In the genomic region with DNA sequence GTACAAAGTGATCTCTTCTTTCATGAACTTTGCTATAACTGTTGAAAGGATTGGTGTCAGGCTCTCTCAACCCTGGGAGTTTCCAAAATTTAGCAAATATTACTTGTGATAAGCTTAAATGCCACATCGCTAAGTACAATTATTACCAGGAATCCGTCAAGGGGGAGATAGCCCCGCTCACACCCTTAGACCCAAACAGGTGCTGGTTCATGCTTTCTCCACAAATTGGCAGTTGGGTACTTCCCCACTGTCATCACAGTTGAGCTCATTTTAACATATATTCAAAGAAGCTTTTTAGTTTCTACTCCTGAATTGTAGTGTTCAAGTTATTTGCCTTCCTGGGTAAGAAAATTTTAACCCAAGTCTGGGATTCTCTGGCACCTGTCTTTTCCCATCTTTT, we compare ENCODE assay signal across 15 cellular contexts. TPM values are rescaled to one million over a fixed set of nuclear protein-coding genes. Genes with fewer than 3 reads are reported as not detected.
DNase-seq lines count a peak whose midpoint lies in the region; ATAC-seq, FAIRE-seq and TF ChIP-seq lines count a peak whose summit lies in the region.
"Had no signal": no experiment of that assay in that cellular context is flagged by ENCODE, and none has a peak within 500 bp of the region (broad histone marks: within the 10 kb centered on the region; RNA-seq: fewer than 3 reads in every experiment).

No MANE protein-coding gene starts in this region.

- no peaks in the 10 kb centered on the region for H4K20me1 ChIP-seq in GM12878 (ENCODE audit: control insufficient read depth, insufficient read depth)
- H4K20me1 ChIP-seq: BLaER1 treated with 17β-estradiol and CSF1 and Interleukin-3, amounts not matched to agents 10 nM and 100 nM had no signal

- no peak for FAIRE-seq in GM12878 (lab: Jason Lieb, UNC)
- FAIRE-seq: H1 had no signal

- no peaks in the 10 kb centered on the region for H3K79me2 ChIP-seq in GM12878 (ENCODE audit: control insufficient read depth, insufficient read depth, low read length)

- H3K4me1 ChIP-seq in GM12878 (ENCODE audit: control insufficient read depth, insufficient read depth, low read length) (no peaks in the 10 kb centered on the region), transverse colon (peaks cover 0 to 25% (median 0%) of the 10 kb centered on the region in 4 donors), colonic mucosa (no peaks in the 10 kb centered on the region)
- H3K4me1 ChIP-seq: BLaER1 treated with 17β-estradiol and CSF1 and Interleukin-3, amounts not matched to agents 10 nM and 100 nM had no signal

- in situ Hi-C loops in GM12878 (cut with MboI): no loop called here
- in situ Hi-C loops in transverse colon (cut with MboI; ENCODE audit: low pct_ligation_motif_present in 1 of 4, low pct_unique_long_range_greater_than_20kb in 1 of 4, low sequenced_read_pairs in 3 of 4): no loop called here

- POLR2A ChIA-PET in GM12878 (lab: Charles Lee): interaction anchor here (0.9 kb wide), 1 partner anchor 9 kb away, joined by 3 read pairs; no protein-coding TSS in a partner anchor

- intact Hi-C loops in GM12878 (cut with micrococcal nuclease; ENCODE audit: unreplicated experiment): no loop called here
- intact Hi-C loops in transverse colon (cut with DNase I; ENCODE audit: low total_unique reads): no loop called here
- intact Hi-C loops in colonic mucosa (cut with DNase I): no loop called here

- WGBS in GM12878 (ENCODE audit: insufficient coverage, insufficient replicate concordance, low lambda C conversion rate, missing lambda C conversion rate): 74% methylated on average over 3 of the region's 3 CpGs
- WGBS in transverse colon (ENCODE audit: low coverage in 1 of 2), 2 donors: 70 to 92% methylated on average over 3 of the region's 3 CpGs

- DNase-seq in activated naive CD4-positive, alpha-beta T cell treated with Interleukin-2 at 50 U/mL for 16 hours: no peak
- no peak for DNase-seq in GM12878 (ENCODE audit: low read depth, low spot score)
- peak; percentile 16 for DNase-seq in myocyte (ENCODE audit: low read depth)
- DNase-seq in transverse colon: no peak
- no peak for DNase-seq in endothelial cell (ENCODE audit: low spot score)
- DNase-seq in colonic mucosa: no peak
- DNase-seq: Calu3; CD8-positive, alpha-beta T cell; DMS79 treated with DMSO at 0.1 percent for 48 hours; GF-D8; H9 had no signal

- peaks cover 4% of the 10 kb centered on the region for H3K9me3 Mint-ChIP-seq in activated naive CD4-positive, alpha-beta T cell treated with anti-CD3 and anti-CD28 coated beads, Interleukin-2, amount 50 U/mL, for 24 hours
- H3K9me3 Mint-ChIP-seq in endothelial cell (ENCODE audit: unreplicated experiment): no peaks in the 10 kb centered on the region

- SMC1A ChIA-PET in GM12878 (lab: Charles Lee; ENCODE audit: uncharacterized antibody, unreplicated experiment): interaction anchor here (0.8 to 1.6 kb wide), 4 partner anchors 10 to 193 kb away, joined by 3 to 4 read pairs (median 4); no protein-coding TSS in a partner anchor

- H3K4me3 ChIP-seq in GM12878: no peak overlapping the region
- H3K4me3 ChIP-seq in transverse colon: no peak overlapping the region
- H3K4me3 ChIP-seq in colonic mucosa: no peak overlapping the region
- H3K4me3 ChIP-seq: BLaER1 treated with 17β-estradiol and CSF1 and Interleukin-3, amounts not matched to agents 10 nM and 100 nM had no signal

- H3K4me1 Mint-ChIP-seq in activated naive CD4-positive, alpha-beta T cell treated with anti-CD3 and anti-CD28 coated beads, Interleukin-2, amount 50 U/mL, for 24 hours: peaks cover 32% of the 10 kb centered on the region
- no peaks in the 10 kb centered on the region for H3K4me1 Mint-ChIP-seq in endothelial cell (ENCODE audit: unreplicated experiment)
- H3K4me1 Mint-ChIP-seq: B cell, H9 had no signal

- peak overlapping the region; percentile 41 for H3K27ac Mint-ChIP-seq in activated naive CD4-positive, alpha-beta T cell treated with anti-CD3 and anti-CD28 coated beads, Interleukin-2, amount 50 U/mL, for 24 hours
- H3K27ac Mint-ChIP-seq in endothelial cell (ENCODE audit: unreplicated experiment): no peak overlapping the region
- H3K27ac Mint-ChIP-seq: B cell had no signal

- H3K27me3 Mint-ChIP-seq in activated naive CD4-positive, alpha-beta T cell treated with anti-CD3 and anti-CD28 coated beads, Interleukin-2, amount 50 U/mL, for 24 hours: no peaks in the 10 kb centered on the region
- peaks cover 3% of the 10 kb centered on the region for H3K27me3 Mint-ChIP-seq in endothelial cell (ENCODE audit: unreplicated experiment)
- H3K27me3 Mint-ChIP-seq: B cell had no signal

- TF ChIP-seq EP300 in GM12878 (IDR thresholded peaks at IDR 0.05; ENCODE audit: borderline replicate concordance in 1 of 2, control insufficient read depth in 1 of 2, low read depth in 2 of 2, low read length in 2 of 2) (no peak), transverse colon (IDR thresholded peaks at IDR 0.05; ENCODE audit: low read depth) (no peak)

- CTCF ChIA-PET in GM12878 (lab: Yijun Ruan, JAX): interaction anchor here (0.7 to 1.9 kb wide), 4 partner anchors 39 to 193 kb away, joined by 3 to 8 read pairs (median 4); no protein-coding TSS in a partner anchor

- H3K4me3 Mint-ChIP-seq in activated naive CD4-positive, alpha-beta T cell treated with anti-CD3 and anti-CD28 coated beads, Interleukin-2, amount 50 U/mL, for 24 hours: no peak overlapping the region
- H3K4me3 Mint-ChIP-seq in endothelial cell (ENCODE audit: unreplicated experiment): no peak overlapping the region
- H3K4me3 Mint-ChIP-seq: B cell; CD8-positive, alpha-beta T cell; H9 had no signal

- RAD21 ChIA-PET in GM12878 (lab: Charles Lee; ENCODE audit: unreplicated experiment): interaction anchor here (1.0 kb wide), 1 partner anchor 223 kb away, joined by 4 read pairs; the partner anchor contains the start of gene PTPN4

- H3K36me3 Mint-ChIP-seq in activated naive CD4-positive, alpha-beta T cell treated with anti-CD3 and anti-CD28 coated beads, Interleukin-2, amount 50 U/mL, for 24 hours: peaks cover 2% of the 10 kb centered on the region
- H3K36me3 Mint-ChIP-seq in endothelial cell (ENCODE audit: low read depth, unreplicated experiment): peaks cover 3% of the 10 kb centered on the region

- BruUV-seq in GM12878 (replicated peaks; lab: Mats Ljungman, UMichigan): no TSS peak

- no peak overlapping the region for H2AFZ ChIP-seq in GM12878 (ENCODE audit: control insufficient read depth, low read depth, low read length)

- H3K9me3 ChIP-seq in GM12878 (replicated peaks; ENCODE audit: control insufficient read depth, insufficient read depth, low read length): no peaks in the 10 kb centered on the region
- H3K9me3 ChIP-seq in transverse colon: no peaks in the 10 kb centered on the region
- H3K9me3 ChIP-seq in colonic mucosa: no peaks in the 10 kb centered on the region
- H3K9me3 ChIP-seq: BLaER1 treated with 17β-estradiol and CSF1 and Interleukin-3, amounts not matched to agents 10 nM and 100 nM had no signal

- peak; percentile 32; the same call in 1 of the 3 replicates for ATAC-seq in GM12878
- ATAC-seq: CD8-positive, alpha-beta T cell had no signal

- TF ChIP-seq RAD21 in GM12878 (IDR thresholded peaks at IDR 0.05; ENCODE audit: insufficient read depth, low read depth, low read length): no peak

- H3K27me3 ChIP-seq in GM12878 (replicated peaks in 1 of 2; ENCODE audit: control insufficient read depth in 2 of 2, insufficient read depth in 2 of 2, low read length in 1 of 2) (no peaks in the 10 kb centered on the region), transverse colon (no peaks in the 10 kb centered on the region), colonic mucosa (no peaks in the 10 kb centered on the region)
- H3K27me3 ChIP-seq: BLaER1 treated with 17β-estradiol and CSF1 and Interleukin-3, amounts not matched to agents 10 nM and 100 nM had no signal

- TF ChIP-seq POLR2A in GM12878 (IDR thresholded peaks at IDR 0.05; ENCODE audit: low read depth, low read length) (no peak), transverse colon (IDR thresholded peaks at IDR 0.05) (no peak)

- TF ChIP-seq CTCF in GM12878 (IDR thresholded peaks at IDR 0.05 in 2 of 3, conservative IDR thresholded peaks at IDR 0.05 in 1 of 3; ENCODE audit: control insufficient read depth in 2 of 3, extremely low read depth in 1 of 3, insufficient read depth in 1 of 3, low read depth in 3 of 3, low read length in 3 of 3) (no peak), transverse colon (IDR thresholded peaks at IDR 0.05) (no peak), endothelial cell (IDR thresholded peaks at IDR 0.05; ENCODE audit: unreplicated experiment) (no peak), colonic mucosa (IDR thresholded peaks at IDR 0.05) (no peak)

- H3K4me2 ChIP-seq in GM12878 (ENCODE audit: control insufficient read depth, insufficient read depth): no peak overlapping the region
- H3K4me2 ChIP-seq: BLaER1 treated with 17β-estradiol and CSF1 and Interleukin-3, amounts not matched to agents 10 nM and 100 nM had no signal

- H3K9ac ChIP-seq in GM12878 (ENCODE audit: control insufficient read depth, insufficient read depth, low read length) (no peak overlapping the region), colonic mucosa (ENCODE audit: low read depth in 2 of 2, low read length in 2 of 2) (no peak overlapping the region)
- H3K9ac ChIP-seq: BLaER1 treated with 17β-estradiol and CSF1 and Interleukin-3, amounts not matched to agents 10 nM and 100 nM had no signal

- no peaks in the 10 kb centered on the region for H3K36me3 ChIP-seq in GM12878 (ENCODE audit: control insufficient read depth in 2 of 2, insufficient read depth in 2 of 2, low read length in 1 of 2)
- H3K36me3 ChIP-seq in transverse colon: no peaks in the 10 kb centered on the region
- H3K36me3 ChIP-seq in colonic mucosa: no peaks in the 10 kb centered on the region
- H3K36me3 ChIP-seq: BLaER1 treated with 17β-estradiol and CSF1 and Interleukin-3, amounts not matched to agents 10 nM and 100 nM had no signal

- no peak overlapping the region for H3K27ac ChIP-seq in GM12878 (ENCODE audit: control insufficient read depth, insufficient read depth)
- H3K27ac ChIP-seq in transverse colon: peak overlapping the region in 3 of 4 donors; percentile 51 to 73 (median 62)
- no peak overlapping the region for H3K27ac ChIP-seq in colonic mucosa
- H3K27ac ChIP-seq: BLaER1 treated with 17β-estradiol and CSF1 and Interleukin-3, amounts not matched to agents 10 nM and 100 nM had no signal

RNA-seq across cellular contexts. Expression of gene EPB41L5, which starts 29.8 kb away (rescaled TPM):
- 97.2 and 104 TPM in 2 replicates for total RNA-seq in GM12878 (2013; cell fraction: nucleolus; rRNA removed)
- total RNA-seq in GM12878 (2014; rRNA removed) (8.0 and 8.5 TPM in 2 replicates), GM12878 (2014; rRNA removed; fragmentation: Illumina TruSeq; extraction: Trizol) (8.5 and 9.9 TPM in 2 replicates), GM12878 (2021) (8.0 and 8.7 TPM in 2 replicates), myocyte (8.2 and 18.4 TPM in 2 replicates), transverse colon (10 to 100 TPM; 11.1 to 36.5 (median 27.6) TPM), endothelial cell (ENCODE audit: unreplicated experiment) (78.0 TPM), colonic mucosa (10 to 100 TPM; 21.6 to 36.0 TPM)
- polyA plus RNA-seq in GM12878 (2011; ENCODE audit: low read depth): 1.5 TPM
- polyA plus RNA-seq in GM12878 (2011; rRNA removed) (20.4 and 33.3 TPM in 2 replicates), GM12878 (2014; fragmentation: Illumina TruSeq; extraction: Trizol) (7.2 and 9.1 TPM in 2 replicates), GM12878 (2014; fragmentation: Nextera tagmentation; extraction: Ambion mirVana) (1 to 10 TPM; 2.1 to 2.9 TPM), GM12878 (2014; rRNA removed) (4.5 and 5.7 TPM in 2 replicates), GM12878 (2016; fragmentation: Nextera tagmentation; extraction: Ambion mirVana) (10 to 100 TPM in 1 of 2 experiments, 1 to 10 TPM in 1; 8.5 to 10.9 TPM)
- polyA plus RNA-seq in GM12878 (2011; cell fraction: cytosol; rRNA removed): 9.8 and 10.7 TPM in 2 replicates
- polyA plus RNA-seq in GM12878 (2011; cell fraction: nucleus; rRNA removed): 26.0 and 27.5 TPM in 2 replicates
- polyA plus RNA-seq in GM12878 (2012): 2.0 and 2.1 TPM in 2 replicates
- polyA minus RNA-seq in GM12878 (2011; rRNA and poly(A)+ RNA removed): 39.3 and 46.8 TPM in 2 replicates
- 10.6 and 10.8 TPM in 2 replicates for polyA minus RNA-seq in GM12878 (2011; cell fraction: cytosol; rRNA and poly(A)+ RNA removed)
- 39.2 and 52.0 TPM in 2 replicates for polyA minus RNA-seq in GM12878 (2011; cell fraction: nucleus; rRNA and poly(A)+ RNA removed)
- polyA plus RNA-seq in myocyte (2012): 4.6 TPM

Comparison
In these comparisons a context has a peak if more than half of its experiments do, and no peak if none do; other contexts are left out.
1. H3K27ac ChIP-seq: peak in transverse colon (3 of 4); none in GM12878 (single experiment) and colonic mucosa (single experiment).